In the genomic region with DNA sequence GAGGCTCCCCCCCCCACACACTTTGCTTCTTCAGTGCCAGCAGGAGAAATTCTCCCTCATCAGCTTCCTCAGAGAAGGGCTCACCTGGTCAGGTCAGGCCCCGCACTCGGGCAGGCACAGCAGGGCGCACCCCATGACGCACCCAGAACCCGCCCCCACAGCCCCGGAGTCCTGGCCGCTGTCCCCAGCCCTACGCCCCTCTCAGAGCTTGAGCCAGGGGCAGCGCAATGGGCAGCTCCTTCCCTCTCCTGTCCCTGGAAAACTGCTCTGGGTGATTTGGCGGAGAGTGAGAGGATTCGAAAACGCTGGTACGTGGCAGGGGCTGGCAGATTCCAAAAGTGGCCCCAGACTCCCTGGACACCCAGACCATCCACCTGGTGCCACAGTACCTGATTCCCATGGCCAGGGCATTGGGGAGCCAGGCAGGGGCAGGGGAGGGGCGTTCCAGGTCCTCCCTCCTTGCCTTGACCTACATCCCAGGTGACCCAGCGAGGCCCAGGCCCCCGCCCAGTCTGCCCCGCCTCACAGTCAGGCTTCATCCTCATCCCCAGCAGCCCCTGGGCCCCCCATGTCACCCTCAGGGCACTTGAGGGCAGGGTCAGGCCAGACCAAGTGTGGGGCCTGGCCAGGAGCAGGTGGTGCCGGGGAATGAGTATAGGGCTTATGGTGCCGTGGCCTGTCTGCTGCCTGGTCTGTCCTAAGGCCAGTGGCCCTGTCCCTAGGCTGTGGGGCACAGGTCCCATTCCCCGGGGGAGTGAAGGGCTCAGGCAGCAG, we compare ENCODE assay signal across 2 cellular contexts.
TF ChIP-seq lines count a peak whose summit lies in the region.

No MANE protein-coding gene starts in this region.

TF ChIP-seq in GM12878, 131 proteins besides CTCF, POLR2A, EP300 and RAD21:
- no peak for TF ChIP-seq FOXM1 (IDR thresholded peaks at IDR 0.05; ENCODE audit: low read depth, low read length)
- TF ChIP-seq, protein P1, sequence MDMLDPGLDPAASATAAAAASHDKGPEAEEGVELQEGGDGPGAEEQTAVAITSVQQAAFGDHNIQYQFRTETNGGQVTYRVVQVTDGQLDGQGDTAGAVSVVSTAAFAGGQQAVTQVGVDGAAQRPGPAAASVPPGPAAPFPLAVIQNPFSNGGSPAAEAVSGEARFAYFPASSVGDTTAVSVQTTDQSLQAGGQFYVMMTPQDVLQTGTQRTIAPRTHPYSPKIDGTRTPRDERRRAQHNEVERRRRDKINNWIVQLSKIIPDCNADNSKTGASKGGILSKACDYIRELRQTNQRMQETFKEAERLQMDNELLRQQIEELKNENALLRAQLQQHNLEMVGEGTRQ (IDR thresholded peaks at IDR 0.05; ENCODE audit: borderline replicate concordance, low read depth, low read length): no peak
- no peak for TF ChIP-seq STAT1 (conservative IDR thresholded peaks at IDR 0.05)
- TF ChIP-seq, protein P2, sequence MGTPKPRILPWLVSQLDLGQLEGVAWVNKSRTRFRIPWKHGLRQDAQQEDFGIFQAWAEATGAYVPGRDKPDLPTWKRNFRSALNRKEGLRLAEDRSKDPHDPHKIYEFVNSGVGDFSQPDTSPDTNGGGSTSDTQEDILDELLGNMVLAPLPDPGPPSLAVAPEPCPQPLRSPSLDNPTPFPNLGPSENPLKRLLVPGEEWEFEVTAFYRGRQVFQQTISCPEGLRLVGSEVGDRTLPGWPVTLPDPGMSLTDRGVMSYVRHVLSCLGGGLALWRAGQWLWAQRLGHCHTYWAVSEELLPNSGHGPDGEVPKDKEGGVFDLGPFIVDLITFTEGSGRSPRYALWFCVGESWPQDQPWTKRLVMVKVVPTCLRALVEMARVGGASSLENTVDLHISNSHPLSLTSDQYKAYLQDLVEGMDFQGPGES (IDR thresholded peaks at IDR 0.05): no peak
- no peak for TF ChIP-seq IKZF2 (IDR thresholded peaks at IDR 0.05)
- TF ChIP-seq SP1 (IDR thresholded peaks at IDR 0.05; ENCODE audit: low read depth, low read length): no peak
- TF ChIP-seq HDAC6 (IDR thresholded peaks at IDR 0.05; ENCODE audit: unreplicated experiment): no peak
- TF ChIP-seq JUNB (IDR thresholded peaks at IDR 0.05): no peak
- TF ChIP-seq HDAC2 (IDR thresholded peaks at IDR 0.05): no peak
- TF ChIP-seq ZSCAN29 (IDR thresholded peaks at IDR 0.05): no peak
- TF ChIP-seq KAT2A (conservative IDR thresholded peaks at IDR 0.05; ENCODE audit: control insufficient read depth, low read depth, low read length): no peak
- no peak for TF ChIP-seq SIX5 (IDR thresholded peaks at IDR 0.05; ENCODE audit: low read depth, low read length, severe bottlenecking)
- TF ChIP-seq CHD2 (IDR thresholded peaks at IDR 0.05; ENCODE audit: borderline replicate concordance, low read depth, low read length): no peak
- TF ChIP-seq, protein P3, sequence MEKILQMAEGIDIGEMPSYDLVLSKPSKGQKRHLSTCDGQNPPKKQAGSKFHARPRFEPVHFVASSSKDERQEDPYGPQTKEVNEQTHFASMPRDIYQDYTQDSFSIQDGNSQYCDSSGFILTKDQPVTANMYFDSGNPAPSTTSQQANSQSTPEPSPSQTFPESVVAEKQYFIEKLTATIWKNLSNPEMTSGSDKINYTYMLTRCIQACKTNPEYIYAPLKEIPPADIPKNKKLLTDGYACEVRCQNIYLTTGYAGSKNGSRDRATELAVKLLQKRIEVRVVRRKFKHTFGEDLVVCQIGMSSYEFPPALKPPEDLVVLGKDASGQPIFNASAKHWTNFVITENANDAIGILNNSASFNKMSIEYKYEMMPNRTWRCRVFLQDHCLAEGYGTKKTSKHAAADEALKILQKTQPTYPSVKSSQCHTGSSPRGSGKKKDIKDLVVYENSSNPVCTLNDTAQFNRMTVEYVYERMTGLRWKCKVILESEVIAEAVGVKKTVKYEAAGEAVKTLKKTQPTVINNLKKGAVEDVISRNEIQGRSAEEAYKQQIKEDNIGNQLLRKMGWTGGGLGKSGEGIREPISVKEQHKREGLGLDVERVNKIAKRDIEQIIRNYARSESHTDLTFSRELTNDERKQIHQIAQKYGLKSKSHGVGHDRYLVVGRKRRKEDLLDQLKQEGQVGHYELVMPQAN (conservative IDR thresholded peaks at IDR 0.05): no peak
- TF ChIP-seq YBX1 (IDR thresholded peaks at IDR 0.05): no peak
- TF ChIP-seq, protein P4, sequence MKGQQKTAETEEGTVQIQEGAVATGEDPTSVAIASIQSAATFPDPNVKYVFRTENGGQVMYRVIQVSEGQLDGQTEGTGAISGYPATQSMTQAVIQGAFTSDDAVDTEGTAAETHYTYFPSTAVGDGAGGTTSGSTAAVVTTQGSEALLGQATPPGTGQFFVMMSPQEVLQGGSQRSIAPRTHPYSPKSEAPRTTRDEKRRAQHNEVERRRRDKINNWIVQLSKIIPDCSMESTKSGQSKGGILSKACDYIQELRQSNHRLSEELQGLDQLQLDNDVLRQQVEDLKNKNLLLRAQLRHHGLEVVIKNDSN (IDR thresholded peaks at IDR 0.05; ENCODE audit: borderline replicate concordance, extremely low read length, insufficient read depth, low read depth, low read length): no peak
- TF ChIP-seq JUND (IDR thresholded peaks at IDR 0.05; ENCODE audit: low read depth, low read length): no peak
- TF ChIP-seq GATAD2B (conservative IDR thresholded peaks at IDR 0.05; ENCODE audit: low read depth): no peak
- TF ChIP-seq RBBP5 (conservative IDR thresholded peaks at IDR 0.05): no peak
- TF ChIP-seq MXI1 (IDR thresholded peaks at IDR 0.05; ENCODE audit: low read depth, low read length): no peak

TF ChIP-seq in HEK293T, 16 proteins besides CTCF, POLR2A, EP300 and RAD21:
- TF ChIP-seq FOXM1 (IDR thresholded peaks at IDR 0.05; ENCODE audit: borderline replicate concordance) (no peak), SP1 (IDR thresholded peaks at IDR 0.05) (no peak), LEF1 (IDR thresholded peaks at IDR 0.05; ENCODE audit: borderline replicate concordance) (no peak), ZNF384 (IDR thresholded peaks at IDR 0.05) (no peak), BHLHE40 (IDR thresholded peaks at IDR 0.05; ENCODE audit: borderline replicate concordance) (no peak), ELF4 (IDR thresholded peaks at IDR 0.05) (no peak), ARNT (IDR thresholded peaks at IDR 0.05) (no peak), CTBP1 (IDR thresholded peaks at IDR 0.05; ENCODE audit: borderline replicate concordance) (no peak), FOXA1 (IDR thresholded peaks at IDR 0.05) (no peak), HDGF (IDR thresholded peaks at IDR 0.05; ENCODE audit: borderline replicate concordance) (no peak), FOXK2 (IDR thresholded peaks at IDR 0.05) (no peak), NFRKB (IDR thresholded peaks at IDR 0.05) (no peak), TARDBP (IDR thresholded peaks at IDR 0.05) (no peak), L3MBTL2 (conservative IDR thresholded peaks at IDR 0.05) (no peak)
- TF ChIP-seq, protein P5, sequence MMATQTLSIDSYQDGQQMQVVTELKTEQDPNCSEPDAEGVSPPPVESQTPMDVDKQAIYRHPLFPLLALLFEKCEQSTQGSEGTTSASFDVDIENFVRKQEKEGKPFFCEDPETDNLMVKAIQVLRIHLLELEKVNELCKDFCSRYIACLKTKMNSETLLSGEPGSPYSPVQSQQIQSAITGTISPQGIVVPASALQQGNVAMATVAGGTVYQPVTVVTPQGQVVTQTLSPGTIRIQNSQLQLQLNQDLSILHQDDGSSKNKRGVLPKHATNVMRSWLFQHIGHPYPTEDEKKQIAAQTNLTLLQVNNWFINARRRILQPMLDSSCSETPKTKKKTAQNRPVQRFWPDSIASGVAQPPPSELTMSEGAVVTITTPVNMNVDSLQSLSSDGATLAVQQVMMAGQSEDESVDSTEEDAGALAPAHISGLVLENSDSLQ (IDR thresholded peaks at IDR 0.05): no peak
